In the genomic region with DNA sequence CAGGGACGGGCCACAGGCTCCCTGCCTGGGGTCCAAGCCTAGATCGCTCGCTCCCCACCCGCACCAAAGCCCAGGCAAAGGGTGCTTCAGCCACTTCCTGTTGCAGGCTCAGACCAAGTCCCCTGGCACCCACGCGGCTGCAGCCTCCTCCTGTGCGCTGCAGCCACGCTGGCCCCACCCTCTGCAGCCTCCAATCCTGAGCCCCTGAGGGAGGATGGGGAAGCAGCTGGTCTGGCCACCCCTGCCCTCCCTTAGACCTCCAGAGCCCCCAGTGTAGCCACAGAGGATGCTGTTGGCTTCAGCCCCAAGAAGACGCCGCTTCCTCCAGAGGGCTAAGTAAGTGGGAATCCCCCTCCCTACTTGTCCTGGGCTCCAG, we compare ENCODE assay signal across 8 cellular contexts. TPM values are rescaled to one million over a fixed set of nuclear protein-coding genes. Genes with fewer than 3 reads are reported as not detected.
DNase-seq lines count a peak whose midpoint lies in the region; ATAC-seq, FAIRE-seq and TF ChIP-seq lines count a peak whose summit lies in the region.

No MANE protein-coding gene starts in this region.

- H3K4me3 ChIP-seq in astrocyte (ENCODE audit: insufficient read depth, low read depth, low read length) (no peak overlapping the region), mesodermal cell (ENCODE audit: extremely low read depth, insufficient read depth, low read length, poor library complexity, severe bottlenecking) (no peak overlapping the region), neural progenitor cell (no peak overlapping the region)

- peak overlapping the region; percentile 54 for H3K27ac ChIP-seq in CD4-positive, alpha-beta T cell (ENCODE audit: low read depth, low read length)
- peak overlapping the region; percentile 86 for H3K27ac ChIP-seq in astrocyte (ENCODE audit: low read depth, low read length)
- H3K27ac ChIP-seq in mesodermal cell (ENCODE audit: low read depth, low read length, severe bottlenecking) = peak overlapping the region; percentile 97
- no peak overlapping the region for H3K27ac ChIP-seq in neural progenitor cell

- FAIRE-seq in astrocyte (lab: Jason Lieb, UNC) = no peak

- peaks cover 10% of the 10 kb centered on the region for H3F3A ChIP-seq in neural progenitor cell (ENCODE audit: low read depth)

- intact Hi-C loops in CD4-positive, alpha-beta T cell (cut with DNase I, micrococcal nuclease) = no loop called here

- no peaks in the 10 kb centered on the region for H3K9me3 Mint-ChIP-seq in CD4-positive, alpha-beta T cell
- peaks cover 4% of the 10 kb centered on the region for H3K9me3 Mint-ChIP-seq in astrocyte (ENCODE audit: unreplicated experiment)
- peaks cover 7% of the 10 kb centered on the region for H3K9me3 Mint-ChIP-seq in neural progenitor cell

- H3K4me1 ChIP-seq in astrocyte (ENCODE audit: insufficient read depth, low read length) = peaks cover 37% of the 10 kb centered on the region
- H3K4me1 ChIP-seq in mesodermal cell (ENCODE audit: control insufficient read depth, insufficient read depth, low read length, poor library complexity, severe bottlenecking) = peaks cover 38% of the 10 kb centered on the region
- peaks cover 30% of the 10 kb centered on the region for H3K4me1 ChIP-seq in neural progenitor cell

- DNase-seq in CD4-positive, alpha-beta T cell = no peak
- DNase-seq in astrocyte (ENCODE audit: low read depth) (no peak), middle frontal gyrus (ENCODE audit: extremely low spot score, low spot score) (no peak), neural progenitor cell (ENCODE audit: low spot score) (no peak), islet precursor cell (no peak)

- no peaks in the 10 kb centered on the region for H3K9me3 ChIP-seq in CD4-positive, alpha-beta T cell (ENCODE audit: control insufficient read depth, low read length)
- H3K9me3 ChIP-seq in astrocyte (ENCODE audit: insufficient read depth, low read depth, low read length) (peaks cover 12% of the 10 kb centered on the region), mesodermal cell (ENCODE audit: control insufficient read depth, low read length) (peaks cover 16% of the 10 kb centered on the region), neural progenitor cell (ENCODE audit: low read depth) (no peaks in the 10 kb centered on the region)

- H3K79me2 ChIP-seq in astrocyte (ENCODE audit: insufficient read depth, low read length) (peaks cover 44% of the 10 kb centered on the region), neural progenitor cell (ENCODE audit: low read depth) (peaks cover 10% of the 10 kb centered on the region)

- H3K4me3 Mint-ChIP-seq in CD4-positive, alpha-beta T cell = no peak overlapping the region
- H3K4me3 Mint-ChIP-seq in astrocyte (ENCODE audit: unreplicated experiment) = no peak overlapping the region
- H3K4me3 Mint-ChIP-seq in neural progenitor cell = no peak overlapping the region

- CTCF ChIA-PET in CD4-positive, alpha-beta T cell (lab: Charles Lee) = no interaction called here

- no peak overlapping the region for H3K27ac Mint-ChIP-seq in CD4-positive, alpha-beta T cell
- peak overlapping the region; percentile 34 for H3K27ac Mint-ChIP-seq in astrocyte (ENCODE audit: unreplicated experiment)
- no peak overlapping the region for H3K27ac Mint-ChIP-seq in neural progenitor cell

- no peak overlapping the region for H2AFZ ChIP-seq in astrocyte (ENCODE audit: low read depth, low read length)
- no peak overlapping the region for H2AFZ ChIP-seq in neural progenitor cell (replicated peaks)

- H3K36me3 Mint-ChIP-seq in CD4-positive, alpha-beta T cell (ENCODE audit: low read depth) = peaks cover 8% of the 10 kb centered on the region
- H3K36me3 Mint-ChIP-seq in astrocyte (ENCODE audit: low read depth, unreplicated experiment) (peaks cover 22% of the 10 kb centered on the region), neural progenitor cell (peaks cover 27% of the 10 kb centered on the region)

- H3K36me3 ChIP-seq in astrocyte (ENCODE audit: insufficient read depth, low read length) (peaks cover 12% of the 10 kb centered on the region), mesodermal cell (ENCODE audit: control insufficient read depth, insufficient read depth, low read length) (peaks cover 52% of the 10 kb centered on the region), neural progenitor cell (no peaks in the 10 kb centered on the region)

- H3K9ac ChIP-seq in astrocyte (ENCODE audit: low read length) (peak overlapping the region; percentile 72), neural progenitor cell (no peak overlapping the region)

- peaks cover 18% of the 10 kb centered on the region for H3K4me1 Mint-ChIP-seq in CD4-positive, alpha-beta T cell (ENCODE audit: low read depth)
- H3K4me1 Mint-ChIP-seq in astrocyte (ENCODE audit: low read depth, unreplicated experiment) (peaks cover 20% of the 10 kb centered on the region), neural progenitor cell (peaks cover 27% of the 10 kb centered on the region)

- no peak for ATAC-seq in CD4-positive, alpha-beta T cell (ENCODE audit: poor library complexity)
- ATAC-seq in GM19351 (IDR thresholded peaks at IDR 0.05; ENCODE audit: unreplicated experiment) = peak; percentile 74
- peak; percentile 55 for ATAC-seq in HG03280 (IDR thresholded peaks at IDR 0.05; ENCODE audit: unreplicated experiment)

- peak overlapping the region; percentile 84 for H3K4me2 ChIP-seq in astrocyte (ENCODE audit: low read length)
- no peak overlapping the region for H3K4me2 ChIP-seq in neural progenitor cell

- no peaks in the 10 kb centered on the region for H3K27me3 ChIP-seq in CD4-positive, alpha-beta T cell (ENCODE audit: control insufficient read depth, insufficient read depth, low read length)
- H3K27me3 ChIP-seq in astrocyte (ENCODE audit: insufficient read depth, low read length) (no peaks in the 10 kb centered on the region), neural progenitor cell (no peaks in the 10 kb centered on the region)

- no peaks in the 10 kb centered on the region for H4K20me1 ChIP-seq in astrocyte (ENCODE audit: insufficient read depth, low read length)
- H4K20me1 ChIP-seq in neural progenitor cell (ENCODE audit: low read depth) = peaks cover 47% of the 10 kb centered on the region

- TF ChIP-seq CTCF in CD4-positive, alpha-beta T cell (IDR thresholded peaks at IDR 0.05) = no peak
- TF ChIP-seq CTCF in astrocyte (IDR thresholded peaks at IDR 0.05; ENCODE audit: insufficient read depth, low read depth, low read length) (no peak), neural progenitor cell (IDR thresholded peaks at IDR 0.05) (no peak)

- WGBS in mesodermal cell (ENCODE audit: insufficient coverage in 2 of 2), 2 experiments = 81 to 83% methylated on average over 7 to 8 of the region's 10 CpGs

- H3K27me3 Mint-ChIP-seq in CD4-positive, alpha-beta T cell = no peaks in the 10 kb centered on the region
- H3K27me3 Mint-ChIP-seq in astrocyte (ENCODE audit: low read depth, unreplicated experiment) (no peaks in the 10 kb centered on the region), neural progenitor cell (ENCODE audit: insufficient read depth, low read depth) (no peaks in the 10 kb centered on the region)

- POLR2A ChIA-PET in CD4-positive, alpha-beta T cell (lab: Charles Lee) = interaction anchor here (0.6 to 1.5 kb wide), 2 partner anchors 12 to 81 kb away, joined by 3 to 9 read pairs; a partner anchor contains a TSS

RNA-seq across cellular contexts. Expression of a gene that starts 9.3 kb away (rescaled TPM):
- total RNA-seq in CD4-positive, alpha-beta T cell = 1 to 10 TPM; 7.8 to 8.2 TPM
- 67.8 and 69.9 TPM in 2 replicates for total RNA-seq in astrocyte
- 55.2 TPM for polyA plus RNA-seq in mesodermal cell (2013, experiment 1 of 2)
- polyA plus RNA-seq in mesodermal cell (2013, experiment 2 of 2) = 43.4 TPM
- total RNA-seq in neural progenitor cell (ENCODE audit: low replicate concordance) = 29.9 and 66.6 TPM in 2 replicates
